In the genomic region with DNA sequence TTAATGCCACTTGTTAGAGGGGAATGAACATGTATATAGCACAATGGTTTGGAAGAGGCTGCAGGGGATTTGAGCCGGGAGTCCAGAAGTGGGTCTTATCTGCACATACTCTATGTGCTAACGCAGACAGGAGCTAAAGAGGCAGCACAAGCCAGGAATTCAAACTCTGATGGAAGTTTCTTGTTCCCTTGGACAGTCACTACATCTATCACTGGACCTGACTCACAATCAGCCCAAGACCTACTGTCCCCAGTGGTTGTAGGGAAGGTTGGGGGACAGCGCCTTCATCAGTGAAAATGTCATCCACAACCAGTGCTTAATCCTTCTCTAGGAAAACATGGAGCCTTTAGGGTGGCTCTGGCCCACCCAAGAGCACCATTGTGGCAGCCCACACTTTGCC, we compare ENCODE assay signal across 18 cellular contexts.
DNase-seq lines count a peak whose midpoint lies in the region; ATAC-seq and TF ChIP-seq lines count a peak whose summit lies in the region.
"Had no signal": no experiment of that assay in that cellular context is flagged by ENCODE, and none has a peak within 500 bp of the region (broad histone marks: within the 10 kb centered on the region; RNA-seq: fewer than 3 reads in every experiment).

No MANE protein-coding gene starts in this region.

- no peaks in the 10 kb centered on the region for H3K9me3 ChIP-seq in H9 (ENCODE audit: control insufficient read depth, low read depth, low read length)

- 0 out of 7 replicates have a peak, but pooled peaks cover 0 to 3% (median 0%) of the 10 kb centered on the region in 3 experiments for H3K36me3 Mint-ChIP-seq in H9 (ENCODE audit: insufficient read depth in 1 of 3, low read depth in 3 of 3)
- peaks cover 5% of the 10 kb centered on the region for H3K36me3 Mint-ChIP-seq in nephron (ENCODE audit: low read depth)
- H3K36me3 Mint-ChIP-seq: CD8-positive, alpha-beta T cell had no signal

- H3K27me3 Mint-ChIP-seq in H9 (ENCODE audit: low read depth): no peaks in the 10 kb centered on the region; the same call in 1 of the 2 replicates
- peaks cover 1% of the 10 kb centered on the region for H3K27me3 Mint-ChIP-seq in nephron (ENCODE audit: low read depth)

- no peak overlapping the region for H3K4ac ChIP-seq in H9 (ENCODE audit: low read depth, low read length)

- no peak overlapping the region for H2BK15ac ChIP-seq in H9 (ENCODE audit: low read depth, low read length)

- no peak overlapping the region for H2BK120ac ChIP-seq in H9 (ENCODE audit: low read depth, low read length, poor library complexity, severe bottlenecking)

- no peak overlapping the region for H3K23ac ChIP-seq in H9 (ENCODE audit: insufficient read length, low read depth, low read length)

- intact Hi-C loops in Right ventricle myocardium superior (cut with DNase I) (no loop called here), left cardiac atrium (cut with DNase I) (no loop called here)

- no peak overlapping the region for H4K8ac ChIP-seq in H9 (replicated peaks; ENCODE audit: insufficient read length, low read depth, low read length)

- H4K5ac ChIP-seq in H9 (ENCODE audit: insufficient read length, low read depth, low read length): no peak overlapping the region

- H3K4me1 ChIP-seq in H9 (ENCODE audit: insufficient read depth, low read length): no peaks in the 10 kb centered on the region
- H3K4me1 ChIP-seq: BLaER1 had no signal

- no peak overlapping the region for H3K18ac ChIP-seq in H9 (ENCODE audit: insufficient read length, low read depth, low read length)

- ATAC-seq in Right ventricle myocardium superior (ENCODE audit: poor library complexity) (peak; percentile 15), left cardiac atrium (no peak), HG03097 (IDR thresholded peaks at IDR 0.05; ENCODE audit: low FRiP score, unreplicated experiment) (no peak)
- ATAC-seq: CD8-positive, alpha-beta T cell; GM23338; HCT116 had no signal

- no peaks in the 10 kb centered on the region for H3K79me2 ChIP-seq in H9 (ENCODE audit: insufficient read depth, low read length)

- DNase-seq in Right ventricle myocardium superior (no peak), left cardiac atrium (no peak), H9 (peak; percentile 9), coronary artery (ENCODE audit: low spot score) (peak; percentile 57), NOMO-1 treated with dmso at 0.1 percent for 144 hours (lab: John Stamatoyannopoulos, UW; ENCODE audit: unreplicated experiment) (no peak), NCI-H1105 treated with DMSO at 0.1 percent for 48 hours (lab: John Stamatoyannopoulos, UW) (no peak)
- DNase-seq: 8988T; Calu3; CD8-positive, alpha-beta T cell; DMS79 treated with DMSO at 0.1 percent for 48 hours; GF-D8; HFFc6 had no signal

- H3K27me3 ChIP-seq in H9 (ENCODE audit: insufficient read depth, low read length): no peaks in the 10 kb centered on the region
- H3K27me3 ChIP-seq: BLaER1 had no signal

- no peak overlapping the region for H3K56ac ChIP-seq in H9 (ENCODE audit: insufficient read length, low read depth, low read length)

- H4K20me1 ChIP-seq in H9 (ENCODE audit: control insufficient read depth, insufficient read depth, insufficient read length): no peaks in the 10 kb centered on the region
- H4K20me1 ChIP-seq: BLaER1 had no signal

- H3K27ac Mint-ChIP-seq in H9 (no peak overlapping the region), nephron (peak overlapping the region in 2 of 3 experiments; percentile 3 to 24)
- H3K27ac Mint-ChIP-seq: CD14-positive monocyte; CD8-positive, alpha-beta T cell; GM23338; HFFc6 had no signal

- H3K4me1 Mint-ChIP-seq in H9 (peaks cover 5 to 10% of the 10 kb centered on the region in 2 experiments), nephron (no peaks in the 10 kb centered on the region)

- no peak overlapping the region for H2BK12ac ChIP-seq in H9 (ENCODE audit: insufficient read length, low read depth, low read length)

- H3K4me2 ChIP-seq in H9 (ENCODE audit: insufficient read depth, insufficient read length, low read length): no peak overlapping the region
- H3K4me2 ChIP-seq: BLaER1, GM23338 had no signal

- H3K79me1 ChIP-seq in H9 (ENCODE audit: insufficient read depth, low read depth, low read length, poor library complexity, severe bottlenecking): no peaks in the 10 kb centered on the region

- H2BK5ac ChIP-seq in H9 (ENCODE audit: insufficient read length, low read length): no peak overlapping the region

- H3K9ac ChIP-seq in H9 (ENCODE audit: extremely low read depth, insufficient read length, low read length): no peak overlapping the region
- H3K9ac ChIP-seq: BLaER1 had no signal

- H2BK20ac ChIP-seq in H9 (ENCODE audit: low read depth, low read length, poor library complexity, severe bottlenecking): no peak overlapping the region

- H3K14ac ChIP-seq in H9 (ENCODE audit: insufficient read depth, low read length): no peak overlapping the region

- H3K9me3 Mint-ChIP-seq in H9 (no peaks in the 10 kb centered on the region), nephron (peaks cover 6% of the 10 kb centered on the region)
- H3K9me3 Mint-ChIP-seq: GM23338 had no signal

- TF ChIP-seq CTCF in H9 (conservative IDR thresholded peaks at IDR 0.05): no peak
- TF ChIP-seq CTCF in coronary artery (IDR thresholded peaks at IDR 0.05): no peak
- TF ChIP-seq CTCF in nephron (IDR thresholded peaks at IDR 0.05; ENCODE audit: unreplicated experiment in 3 of 3): no peak

- H4K91ac ChIP-seq in H9 (ENCODE audit: insufficient read length, low read depth, low read length): no peak overlapping the region

- H2AFZ ChIP-seq in H9 (ENCODE audit: low read length): no peak overlapping the region
- H2AFZ ChIP-seq: GM23338 had no signal

- no peak overlapping the region for H3K4me3 ChIP-seq in coronary artery
- H3K4me3 ChIP-seq: BLaER1, GM23338 had no signal

- H3K27ac ChIP-seq in H9 (ENCODE audit: insufficient read length, low read depth, low read length) (no peak overlapping the region), coronary artery (no peak overlapping the region)
- H3K27ac ChIP-seq: BLaER1 had no signal

- no peaks in the 10 kb centered on the region for H3K23me2 ChIP-seq in H9 (ENCODE audit: insufficient read length, low read depth, low read length, poor library complexity, severe bottlenecking)

- WGBS in H9 (ENCODE audit: extremely low coverage, insufficient read length, low lambda C conversion rate): no CpG with 5 or more reads among the region's 3 CpGs

- H3K4me3 Mint-ChIP-seq in H9: no peak overlapping the region
- H3K4me3 Mint-ChIP-seq in nephron: no peak overlapping the region
- H3K4me3 Mint-ChIP-seq: CD14-positive monocyte; CD8-positive, alpha-beta T cell; GM23338; HFFc6 had no signal

- H2AK5ac ChIP-seq in H9 (ENCODE audit: insufficient read length, low read length): no peak overlapping the region

- no peak overlapping the region for H3T11ph ChIP-seq in H9 (ENCODE audit: low read length)

Comparison
In these comparisons a context has a peak if more than half of its experiments do, and no peak if none do; other contexts are left out.
1. DNase-seq: peak in H9 (single experiment) and coronary artery (single experiment); none in Right ventricle myocardium superior (single experiment), left cardiac atrium (single experiment), NOMO-1 treated with dmso at 0.1 percent for 144 hours (single experiment) and NCI-H1105 treated with DMSO at 0.1 percent for 48 hours (single experiment).
2. H3K27ac Mint-ChIP-seq: peak in nephron (2 of 3); none in H9 (0 of 3).